12 cellular contexts compared by ENCODE assay signal in the genomic region with DNA sequence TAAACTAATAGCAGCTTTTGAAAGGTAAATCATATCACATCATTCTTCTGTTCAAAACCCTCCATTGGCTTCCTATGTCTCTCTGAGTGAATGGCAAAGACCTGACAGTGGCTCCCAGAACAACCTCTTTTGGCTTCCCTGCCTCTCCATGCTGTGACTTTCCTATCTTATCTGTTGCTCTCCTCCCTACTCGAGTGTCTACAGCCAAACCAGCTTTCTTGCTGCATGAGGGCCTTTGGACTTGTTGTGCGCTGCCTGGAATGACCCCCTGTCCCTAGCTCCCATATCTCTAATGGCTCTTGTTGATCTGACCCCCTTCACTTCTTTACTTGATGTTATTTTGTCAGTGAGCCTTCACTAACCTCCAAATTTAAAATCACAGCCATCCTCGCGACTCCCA. TPM values are rescaled to one million over a fixed set of nuclear protein-coding genes. Genes with fewer than 3 reads are reported as not detected.
DNase-seq lines count a peak whose midpoint lies in the region; ATAC-seq and TF ChIP-seq lines count a peak whose summit lies in the region.
"Had no signal": no experiment of that assay in that cellular context is flagged by ENCODE, and none has a peak within 500 bp of the region (broad histone marks: within the 10 kb centered on the region; RNA-seq: fewer than 3 reads in every experiment).

No MANE protein-coding gene starts in this region.

- H3K9me2 ChIP-seq in neural cell (ENCODE audit: insufficient read depth, low read length) = no peaks in the 10 kb centered on the region

- no peak overlapping the region for H2AFZ ChIP-seq in neural cell (ENCODE audit: low read depth, low read length)
- H2AFZ ChIP-seq: parathyroid adenoma had no signal

- peak overlapping the region; percentile 35 for H3K4me2 ChIP-seq in neural cell (ENCODE audit: low read length)

- DNase-seq in NCI-H510A treated with DMSO at 0.1 percent for 48 hours (lab: John Stamatoyannopoulos, UW) = peak; percentile 20
- DNase-seq in NCI-H510A (lab: John Stamatoyannopoulos, UW) = no peak
- peak; percentile 11 for DNase-seq in NCI-H69 (lab: John Stamatoyannopoulos, UW)
- no peak for DNase-seq in effector memory CD8-positive, alpha-beta T cell
- no peak for DNase-seq in activated effector memory CD4-positive, alpha-beta T cell treated with anti-CD3 and anti-CD28 coated beads, Interleukin-2, amount 50 U/mL, for 16 hours
- DNase-seq: central memory CD4-positive, alpha-beta T cell; NCI-H1105 had no signal

- peaks cover 55% of the 10 kb centered on the region for H3K79me2 ChIP-seq in neural cell (replicated peaks; ENCODE audit: insufficient read depth, low read length)

- ATAC-seq in effector memory CD8-positive, alpha-beta T cell (replicated peaks) = no peak
- ATAC-seq in GM21381 (IDR thresholded peaks at IDR 0.05; ENCODE audit: unreplicated experiment) (no peak), HG03095 (IDR thresholded peaks at IDR 0.05; ENCODE audit: unreplicated experiment) (no peak)
- ATAC-seq: A549 had no signal

- H3K9ac ChIP-seq in neural cell (ENCODE audit: low read length) = no peak overlapping the region
- H3K9ac ChIP-seq: parathyroid adenoma had no signal

- H3K27ac ChIP-seq in neural cell (ENCODE audit: low read length) = no peak overlapping the region
- H3K27ac ChIP-seq: A549, parathyroid adenoma had no signal

- H3K36me3 Mint-ChIP-seq in effector memory CD8-positive, alpha-beta T cell (ENCODE audit: insufficient read depth) = peaks cover 48% of the 10 kb centered on the region

- H3K27me3 ChIP-seq in neural cell (ENCODE audit: insufficient read depth, low read depth, low read length) = no peaks in the 10 kb centered on the region

- no peak for TF ChIP-seq CTCF in neural cell (IDR thresholded peaks at IDR 0.05; ENCODE audit: poor library complexity, severe bottlenecking)

- H3F3A ChIP-seq in neural cell (ENCODE audit: insufficient read depth, low read length, poor library complexity, severe bottlenecking) = no peaks in the 10 kb centered on the region

- peak overlapping the region; percentile 42 for H3K4me3 ChIP-seq in neural cell (ENCODE audit: low read length)
- H3K4me3 ChIP-seq: A549 had no signal

- peaks cover 3 to 8% of the 10 kb centered on the region in 2 donors for H3K9me3 Mint-ChIP-seq in effector memory CD8-positive, alpha-beta T cell

- H4K20me1 ChIP-seq in neural cell (ENCODE audit: insufficient read depth) = no peaks in the 10 kb centered on the region

- no peak for TF ChIP-seq RAD21 in neural cell (conservative IDR thresholded peaks at IDR 0.05)

- H3K27me3 Mint-ChIP-seq in effector memory CD8-positive, alpha-beta T cell = no peaks in the 10 kb centered on the region

- H3K27ac Mint-ChIP-seq in effector memory CD8-positive, alpha-beta T cell = peak overlapping the region; percentile 95 to 99

- H3K9me3 ChIP-seq in neural cell (ENCODE audit: low read length) = no peaks in the 10 kb centered on the region
- H3K9me3 ChIP-seq: A549 had no signal

- no peak for TF ChIP-seq EP300 in neural cell (conservative IDR thresholded peaks at IDR 0.05; ENCODE audit: poor library complexity, severe bottlenecking)

- H3K4me1 Mint-ChIP-seq in effector memory CD8-positive, alpha-beta T cell (ENCODE audit: low read depth in 2 of 2) = peaks cover 35 to 59% of the 10 kb centered on the region in 2 donors

- no peaks in the 10 kb centered on the region for H3K36me3 ChIP-seq in neural cell (ENCODE audit: insufficient read depth, low read length)

- peak overlapping the region; percentile 98 for H3K4me3 Mint-ChIP-seq in effector memory CD8-positive, alpha-beta T cell

TF ChIP-seq in neural cell, 6 proteins besides CTCF, POLR2A, EP300 and RAD21:
- TF ChIP-seq EZH2 (IDR thresholded peaks at IDR 0.05; ENCODE audit: borderline replicate concordance, insufficient read depth, low read length, poor library complexity, severe bottlenecking) = no peak
- TF ChIP-seq MXI1 (conservative IDR thresholded peaks at IDR 0.05; ENCODE audit: poor library complexity, severe bottlenecking) = no peak
- TF ChIP-seq, protein P1, sequence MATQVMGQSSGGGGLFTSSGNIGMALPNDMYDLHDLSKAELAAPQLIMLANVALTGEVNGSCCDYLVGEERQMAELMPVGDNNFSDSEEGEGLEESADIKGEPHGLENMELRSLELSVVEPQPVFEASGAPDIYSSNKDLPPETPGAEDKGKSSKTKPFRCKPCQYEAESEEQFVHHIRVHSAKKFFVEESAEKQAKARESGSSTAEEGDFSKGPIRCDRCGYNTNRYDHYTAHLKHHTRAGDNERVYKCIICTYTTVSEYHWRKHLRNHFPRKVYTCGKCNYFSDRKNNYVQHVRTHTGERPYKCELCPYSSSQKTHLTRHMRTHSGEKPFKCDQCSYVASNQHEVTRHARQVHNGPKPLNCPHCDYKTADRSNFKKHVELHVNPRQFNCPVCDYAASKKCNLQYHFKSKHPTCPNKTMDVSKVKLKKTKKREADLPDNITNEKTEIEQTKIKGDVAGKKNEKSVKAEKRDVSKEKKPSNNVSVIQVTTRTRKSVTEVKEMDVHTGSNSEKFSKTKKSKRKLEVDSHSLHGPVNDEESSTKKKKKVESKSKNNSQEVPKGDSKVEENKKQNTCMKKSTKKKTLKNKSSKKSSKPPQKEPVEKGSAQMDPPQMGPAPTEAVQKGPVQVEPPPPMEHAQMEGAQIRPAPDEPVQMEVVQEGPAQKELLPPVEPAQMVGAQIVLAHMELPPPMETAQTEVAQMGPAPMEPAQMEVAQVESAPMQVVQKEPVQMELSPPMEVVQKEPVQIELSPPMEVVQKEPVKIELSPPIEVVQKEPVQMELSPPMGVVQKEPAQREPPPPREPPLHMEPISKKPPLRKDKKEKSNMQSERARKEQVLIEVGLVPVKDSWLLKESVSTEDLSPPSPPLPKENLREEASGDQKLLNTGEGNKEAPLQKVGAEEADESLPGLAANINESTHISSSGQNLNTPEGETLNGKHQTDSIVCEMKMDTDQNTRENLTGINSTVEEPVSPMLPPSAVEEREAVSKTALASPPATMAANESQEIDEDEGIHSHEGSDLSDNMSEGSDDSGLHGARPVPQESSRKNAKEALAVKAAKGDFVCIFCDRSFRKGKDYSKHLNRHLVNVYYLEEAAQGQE (IDR thresholded peaks at IDR 0.05; ENCODE audit: borderline replicate concordance) = no peak
- TF ChIP-seq SMC3 (conservative IDR thresholded peaks at IDR 0.05; ENCODE audit: poor library complexity) = no peak
- no peak for TF ChIP-seq TAF1 (IDR thresholded peaks at IDR 0.05; ENCODE audit: low read depth)
- no peak for TF ChIP-seq POLR2AphosphoS5 (IDR thresholded peaks at IDR 0.05)

RNA-seq across cellular contexts. Expression of a gene that starts 2.5 kb away (rescaled TPM):
- polyA plus RNA-seq in neural cell = 75.8 and 82.3 TPM in 2 replicates
- polyA minus RNA-seq in neural cell = 188 and 204 TPM in 2 replicates

Comparison
In these comparisons a context has a peak if more than half of its experiments do, and no peak if none do; other contexts are left out.
1. DNase-seq: peak in NCI-H510A treated with DMSO at 0.1 percent for 48 hours (single experiment) and NCI-H69 (single experiment); none in NCI-H510A (single experiment), effector memory CD8-positive, alpha-beta T cell (0 of 3) and activated effector memory CD4-positive, alpha-beta T cell treated with anti-CD3 and anti-CD28 coated beads, Interleukin-2, amount 50 U/mL, for 16 hours (single experiment).